ENCODE assay signal across 9 cellular contexts in the genomic region with DNA sequence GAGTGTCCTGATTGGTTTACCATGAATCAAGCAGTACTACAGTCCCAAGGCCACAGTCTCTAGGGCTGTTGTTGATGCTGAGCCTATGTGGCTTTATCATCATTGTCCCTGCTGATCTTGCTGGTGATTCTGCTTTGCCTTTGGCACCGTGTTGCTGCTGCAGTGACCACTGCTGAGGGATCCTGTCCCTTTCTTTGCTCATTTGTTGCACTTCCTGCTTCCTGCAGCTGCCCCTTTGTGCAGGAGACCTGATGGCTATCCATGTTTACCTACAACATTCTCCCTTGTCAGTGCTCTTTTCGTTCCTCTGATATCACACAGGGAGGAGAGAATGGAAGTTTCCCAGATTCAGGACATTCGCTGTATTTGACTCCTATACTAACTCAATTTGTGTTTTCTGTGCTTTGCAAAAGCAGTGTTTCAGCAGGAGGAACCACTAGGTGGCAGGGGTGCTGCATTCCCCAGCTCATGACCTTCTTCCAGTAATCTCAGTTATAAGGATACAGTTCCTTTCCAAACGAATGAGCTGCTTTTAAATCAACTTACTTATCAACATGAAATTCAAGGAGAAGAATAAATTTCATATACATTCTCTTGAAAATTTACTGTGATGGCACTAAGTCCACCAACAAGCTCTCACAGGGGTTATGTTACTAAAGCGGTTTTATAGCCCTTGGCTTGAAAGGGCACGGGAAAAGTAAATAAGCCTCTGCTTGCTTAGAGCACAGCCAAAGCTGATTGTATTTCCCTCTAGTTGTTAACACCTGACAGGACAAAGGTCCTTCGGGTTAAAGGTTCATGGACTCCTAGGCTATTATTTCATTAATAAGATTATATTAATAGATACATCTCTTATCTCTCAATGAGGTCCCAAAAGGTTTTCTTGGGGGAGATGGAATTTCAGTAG. TPM values are rescaled to one million over a fixed set of nuclear protein-coding genes. Genes with fewer than 3 reads are reported as not detected.
DNase-seq lines count a peak whose midpoint lies in the region; ATAC-seq and TF ChIP-seq lines count a peak whose summit lies in the region.
"Had no signal": no experiment of that assay in that cellular context is flagged by ENCODE, and none has a peak within 500 bp of the region (broad histone marks: within the 10 kb centered on the region; RNA-seq: fewer than 3 reads in every experiment).

No MANE protein-coding gene starts in this region.

- H3K9me3 Mint-ChIP-seq in activated naive CD8-positive, alpha-beta T cell treated with anti-CD3 and anti-CD28 coated beads for 36 hours = no peaks in the 10 kb centered on the region
- H3K9me3 Mint-ChIP-seq: stimulated activated naive CD8-positive, alpha-beta T cell treated with anti-CD3 and anti-CD28 coated beads, Interleukin-15, Interleukin-2, amounts not matched to agents 100 ng/mL and 50 ng/mL, for 24 hours had no signal

- H3K27ac ChIP-seq in SJSA1 = no peak overlapping the region
- peak overlapping the region; percentile 80 for H3K27ac ChIP-seq in trophoblast cell (ENCODE audit: low read depth, low read length)

- peak overlapping the region; percentile 9 for H2BK12ac ChIP-seq in trophoblast cell (ENCODE audit: low read length)

- H3K79me1 ChIP-seq in trophoblast cell (ENCODE audit: low read length) = peaks cover 20% of the 10 kb centered on the region

- H3K4me1 Mint-ChIP-seq in activated naive CD8-positive, alpha-beta T cell treated with anti-CD3 and anti-CD28 coated beads for 36 hours = peaks cover 10% of the 10 kb centered on the region

- intact Hi-C loops in Right ventricle myocardium superior (cut with DNase I) = no loop called here

- peak; percentile 81 for DNase-seq in SIG-M5 treated with dmso at 0.1 percent for 504 hours (lab: John Stamatoyannopoulos, UW; ENCODE audit: unreplicated experiment)
- DNase-seq in SIG-M5 (lab: John Stamatoyannopoulos, UW) = no peak
- peak; percentile 25 to 45 for DNase-seq in SJSA1 (ENCODE audit: low read depth in 1 of 2, low spot score in 2 of 2)
- DNase-seq in activated naive CD8-positive, alpha-beta T cell treated with anti-CD3 and anti-CD28 coated beads for 36 hours = peak; percentile 30
- peak; percentile 74 for DNase-seq in Right ventricle myocardium superior
- peak; percentile 58 to 71 for DNase-seq in trophoblast cell

- H3K4me2 ChIP-seq in trophoblast cell (ENCODE audit: low read length) = peak overlapping the region; percentile 0

- ATAC-seq in Right ventricle myocardium superior (ENCODE audit: poor library complexity) (peak; percentile 89), HG03457 (IDR thresholded peaks at IDR 0.05; ENCODE audit: unreplicated experiment) (no peak)

- no peak overlapping the region for H3K27ac Mint-ChIP-seq in activated naive CD8-positive, alpha-beta T cell treated with anti-CD3 and anti-CD28 coated beads for 36 hours
- H3K27ac Mint-ChIP-seq: stimulated activated naive CD8-positive, alpha-beta T cell treated with anti-CD3 and anti-CD28 coated beads, Interleukin-15, Interleukin-2, amounts not matched to agents 100 ng/mL and 50 ng/mL, for 24 hours had no signal

- peak overlapping the region; percentile 65 for H2BK120ac ChIP-seq in trophoblast cell (ENCODE audit: insufficient read depth, low read length, poor library complexity)

- H3K18ac ChIP-seq in trophoblast cell (ENCODE audit: low read length) = peak overlapping the region; percentile 1

- no peak for TF ChIP-seq EP300 in Ishikawa (IDR thresholded peaks at IDR 0.05; ENCODE audit: borderline replicate concordance)

- H2AFZ ChIP-seq in trophoblast cell (ENCODE audit: insufficient read depth, low read length, poor library complexity) = no peak overlapping the region

- H3K27me3 Mint-ChIP-seq in activated naive CD8-positive, alpha-beta T cell treated with anti-CD3 and anti-CD28 coated beads for 36 hours = no peaks in the 10 kb centered on the region
- H3K27me3 Mint-ChIP-seq: stimulated activated naive CD8-positive, alpha-beta T cell treated with anti-CD3 and anti-CD28 coated beads, Interleukin-15, Interleukin-2, amounts not matched to agents 100 ng/mL and 50 ng/mL, for 24 hours had no signal

- no peak overlapping the region for H3K4me3 Mint-ChIP-seq in activated naive CD8-positive, alpha-beta T cell treated with anti-CD3 and anti-CD28 coated beads for 36 hours
- H3K4me3 Mint-ChIP-seq: stimulated activated naive CD8-positive, alpha-beta T cell treated with anti-CD3 and anti-CD28 coated beads, Interleukin-15, Interleukin-2, amounts not matched to agents 100 ng/mL and 50 ng/mL, for 24 hours had no signal

- peak overlapping the region; percentile 78 for H4K8ac ChIP-seq in trophoblast cell (ENCODE audit: low read depth, low read length)

- peak overlapping the region; percentile 5 for H2BK5ac ChIP-seq in trophoblast cell (ENCODE audit: low read depth, low read length, poor library complexity)

- H3K4me1 ChIP-seq in SJSA1 (replicated peaks) (peaks cover 14% of the 10 kb centered on the region), trophoblast cell (ENCODE audit: control insufficient read depth in 1 of 2, insufficient read depth in 2 of 2, low read length in 2 of 2) (peaks cover 13 to 25% of the 10 kb centered on the region in 2 experiments)

- H3K9ac ChIP-seq in trophoblast cell (ENCODE audit: low read length) = no peak overlapping the region

- no peak overlapping the region for H2AK5ac ChIP-seq in trophoblast cell (ENCODE audit: low read length)

- TF ChIP-seq RAD21 in Ishikawa (IDR thresholded peaks at IDR 0.05; ENCODE audit: low read depth) = peak; percentile 86

- H3K27me3 ChIP-seq in SJSA1 (replicated peaks) (no peaks in the 10 kb centered on the region), trophoblast cell (ENCODE audit: insufficient read depth, low read length) (no peaks in the 10 kb centered on the region)

- H4K91ac ChIP-seq in trophoblast cell (ENCODE audit: low read depth, low read length) = peak overlapping the region; percentile 67

- H3K36me3 Mint-ChIP-seq in activated naive CD8-positive, alpha-beta T cell treated with anti-CD3 and anti-CD28 coated beads for 36 hours = no peaks in the 10 kb centered on the region

- no peak overlapping the region for H3K23ac ChIP-seq in trophoblast cell (ENCODE audit: low read length)

- no peak overlapping the region for H4K12ac ChIP-seq in trophoblast cell (ENCODE audit: low read depth, low read length)

- WGBS in trophoblast cell (ENCODE audit: extremely low coverage, insufficient coverage, insufficient read length) = no CpG with 5 or more reads among the region's 7 CpGs

- H3K79me2 ChIP-seq in trophoblast cell (ENCODE audit: control insufficient read depth, insufficient read depth, low read length, poor library complexity) = no peaks in the 10 kb centered on the region

- H3K4me3 ChIP-seq in SJSA1 (no peak overlapping the region), trophoblast cell (ENCODE audit: low read depth, low read length) (no peak overlapping the region)

- peak overlapping the region; percentile 1 for H3K4ac ChIP-seq in trophoblast cell (ENCODE audit: low read depth, low read length)

- H3K36me3 ChIP-seq in SJSA1 = no peaks in the 10 kb centered on the region
- H3K36me3 ChIP-seq in trophoblast cell (ENCODE audit: control insufficient read depth in 1 of 2, insufficient read depth in 2 of 2, low read length in 2 of 2) = no peaks in the 10 kb centered on the region

- peak overlapping the region; percentile 51 for H3K14ac ChIP-seq in trophoblast cell (ENCODE audit: low read length)

- H3K9me3 ChIP-seq in SJSA1 (replicated peaks) (no peaks in the 10 kb centered on the region), trophoblast cell (ENCODE audit: insufficient read depth, low read depth, low read length) (peaks cover 5% of the 10 kb centered on the region)

TF ChIP-seq in Ishikawa, 13 proteins besides CTCF, POLR2A, EP300 and RAD21:
- no peak for TF ChIP-seq CREB1 (IDR thresholded peaks at IDR 0.05; ENCODE audit: low read depth)
- TF ChIP-seq FOXM1 (IDR thresholded peaks at IDR 0.05; ENCODE audit: borderline replicate concordance, low read depth) = no peak
- no peak for TF ChIP-seq CEBPB (IDR thresholded peaks at IDR 0.05)
- TF ChIP-seq TEAD4 (IDR thresholded peaks at IDR 0.05) = peak; percentile 28; the same call in 1 of the 2 replicates
TF ChIP-seq in Ishikawa: peak in this region for 1.

RNA-seq across cellular contexts. Expression of gene THUMPD3, which starts 9.7 kb away (rescaled TPM):
- total RNA-seq in SJSA1 (2014; rRNA removed; shearing (Covaris generic)) = 33.8 and 52.0 TPM in 2 replicates
- total RNA-seq in activated naive CD8-positive, alpha-beta T cell treated with anti-CD3 and anti-CD28 coated beads for 36 hours = 10 to 100 TPM; 62.5 to 63.8 TPM
- 52.9 TPM for total RNA-seq in Right ventricle myocardium superior
- polyA plus RNA-seq in trophoblast cell (2013) = 25.9 and 28.3 TPM in 2 replicates

RNA-seq across cellular contexts. Expression of gene SETD5, which starts 44.2 kb away (rescaled TPM):
- total RNA-seq in SJSA1 (2014; rRNA removed; shearing (Covaris generic)) = 39.6 and 49.3 TPM in 2 replicates
- 100 to 1,000 TPM; 104 to 112 TPM for total RNA-seq in activated naive CD8-positive, alpha-beta T cell treated with anti-CD3 and anti-CD28 coated beads for 36 hours
- total RNA-seq in Right ventricle myocardium superior = 49.7 TPM
- polyA plus RNA-seq in trophoblast cell (2013) = 193 and 197 TPM in 2 replicates
